8 cellular contexts compared by ENCODE assay signal in genomic region chr22:42343136-42343484, GRCh38.
DNase-seq lines count a peak whose midpoint lies in the region; ATAC-seq and TF ChIP-seq lines count a peak whose summit lies in the region.

No MANE protein-coding gene starts in this region.

- peaks cover 5% of the 10 kb centered on the region for H3K4me1 ChIP-seq in KMS-11 (ENCODE audit: low read depth, poor library complexity, severe bottlenecking)

- H3K4me2 ChIP-seq in KMS-11 = peak overlapping the region; percentile 71

- ATAC-seq in HG03378 (IDR thresholded peaks at IDR 0.05; ENCODE audit: unreplicated experiment) (no peak), HG02623 (IDR thresholded peaks at IDR 0.05; ENCODE audit: unreplicated experiment) (no peak), HG03139 (IDR thresholded peaks at IDR 0.05; ENCODE audit: unreplicated experiment) (no peak)

- H3K4me3 Mint-ChIP-seq in brain (peak overlapping the region; percentile 81 to 91 (median 86)), neural crest cell (peak overlapping the region; percentile 86)

- peaks cover 0 to 4% (median 0%) of the 10 kb centered on the region in 5 experiments for H3K9me3 Mint-ChIP-seq in brain
- no peaks in the 10 kb centered on the region for H3K9me3 Mint-ChIP-seq in neural crest cell

- H4K20me1 ChIP-seq in KMS-11 (ENCODE audit: insufficient read depth) = no peaks in the 10 kb centered on the region

- no peak overlapping the region for H2AFZ ChIP-seq in KMS-11 (ENCODE audit: low read depth)

- H3K27ac Mint-ChIP-seq in brain = peak overlapping the region; percentile 46 to 98 (median 89)
- no peak overlapping the region for H3K27ac Mint-ChIP-seq in neural crest cell (ENCODE audit: unreplicated experiment)

- no peak overlapping the region for H3K4me3 ChIP-seq in KMS-11 (IDR thresholded peaks at IDR 0.05; ENCODE audit: insufficient read depth, low read depth, low read length)

- no peak for DNase-seq in neural crest cell (ENCODE audit: low read depth, low spot score)
- DNase-seq in stimulated activated CD8-positive, alpha-beta memory T cell treated with anti-CD3 and anti-CD28 coated beads, Interleukin-4, amount 100 ng/mL, for 48 hours = no peak

- H3K9ac ChIP-seq in KMS-11 = peak overlapping the region; percentile 15; the same call in 1 of the 2 replicates

- peaks cover 4% of the 10 kb centered on the region for H3K27me3 Mint-ChIP-seq in brain
- peaks cover 13% of the 10 kb centered on the region for H3K27me3 Mint-ChIP-seq in neural crest cell (ENCODE audit: low read depth)

- H3K27me3 ChIP-seq in KMS-11 (ENCODE audit: insufficient read depth, low read depth) = no peaks in the 10 kb centered on the region

- H3K27ac ChIP-seq in C4-2B = peak overlapping the region; percentile 43
- no peak overlapping the region for H3K27ac ChIP-seq in KMS-11

- peaks cover 77% of the 10 kb centered on the region for H3K4me1 Mint-ChIP-seq in brain
- H3K4me1 Mint-ChIP-seq in neural crest cell = peaks cover 15% of the 10 kb centered on the region

- no peaks in the 10 kb centered on the region for H3K79me2 ChIP-seq in KMS-11 (ENCODE audit: insufficient read depth, low read depth)

- no peaks in the 10 kb centered on the region for H3K36me3 Mint-ChIP-seq in brain
- H3K36me3 Mint-ChIP-seq in neural crest cell (ENCODE audit: low read depth) = no peaks in the 10 kb centered on the region

- no peak for TF ChIP-seq CTCF in C4-2B (conservative IDR thresholded peaks at IDR 0.05)
- no peak for TF ChIP-seq CTCF in KMS-11 (conservative IDR thresholded peaks at IDR 0.05; ENCODE audit: low read depth, low read length)
- TF ChIP-seq CTCF in brain (conservative IDR thresholded peaks at IDR 0.05) = no peak
- TF ChIP-seq CTCF in neural crest cell (conservative IDR thresholded peaks at IDR 0.05) = no peak

- H3K36me3 ChIP-seq in KMS-11 (ENCODE audit: insufficient read depth) = no peaks in the 10 kb centered on the region
